ENCODE assay signal across 9 cellular contexts in genomic region chr9:130128782-130129424, GRCh38. TPM values are rescaled to one million over a fixed set of nuclear protein-coding genes. Genes with fewer than 3 reads are reported as not detected.
A peak's percentile ranks its signal among the peaks of the same experiment; 100 is the strongest.
DNase-seq lines count a peak whose midpoint lies in the region; ATAC-seq and TF ChIP-seq lines count a peak whose summit lies in the region.
"Had no signal": no experiment of that assay in that cellular context is flagged by ENCODE, and none has a peak within 500 bp of the region (broad histone marks: within the 10 kb centered on the region; RNA-seq: fewer than 3 reads in every experiment).

No MANE protein-coding gene starts in this region.

- H3K27me3 ChIP-seq in Loucy (ENCODE audit: insufficient read depth, low read length, poor library complexity, severe bottlenecking) (no peaks in the 10 kb centered on the region), tibial artery (no peaks in the 10 kb centered on the region)

- no peaks in the 10 kb centered on the region for H4K20me1 ChIP-seq in Loucy (ENCODE audit: insufficient read depth, low read length, poor library complexity, severe bottlenecking)

- H3K4me1 Mint-ChIP-seq in activated CD4-positive, alpha-beta memory T cell treated with anti-CD3 and anti-CD28 coated beads, Interleukin-2, amount 10 ng/mL, durations not matched to agents 7 days and 5 days: peaks cover 54% of the 10 kb centered on the region
- H3K4me1 Mint-ChIP-seq in nephron progenitor cell: peaks cover 36% of the 10 kb centered on the region

- peaks cover 3% of the 10 kb centered on the region; the same call in 1 of the 2 replicates for H3F3A ChIP-seq in Loucy (ENCODE audit: low read depth)

- H3K36me3 Mint-ChIP-seq in activated CD4-positive, alpha-beta memory T cell treated with anti-CD3 and anti-CD28 coated beads, Interleukin-2, amount 10 ng/mL, durations not matched to agents 7 days and 5 days (ENCODE audit: low read depth): peaks cover 52% of the 10 kb centered on the region
- H3K36me3 Mint-ChIP-seq in nephron progenitor cell (ENCODE audit: low read depth): peaks cover 60% of the 10 kb centered on the region

- POLR2A ChIA-PET in activated CD4-positive, alpha-beta memory T cell treated with anti-CD3 and anti-CD28 coated beads, Interleukin-2, amount 10 ng/mL, durations not matched to agents 7 days and 5 days (lab: Charles Lee): interaction anchor here (0.8 to 2.3 kb wide), 19 partner anchors 9 to 417 kb away, joined by 3 to 11 read pairs (median 5); partner anchors contain the start of genes FNBP1 and TOR1A

- CTCF ChIA-PET in activated CD4-positive, alpha-beta memory T cell treated with anti-CD3 and anti-CD28 coated beads, Interleukin-2, amount 10 ng/mL, durations not matched to agents 7 days and 5 days (lab: Charles Lee): interaction anchor here (0.6 to 2.9 kb wide), 9 partner anchors 15 to 289 kb away, joined by 3 to 12 read pairs (median 6); no protein-coding TSS in a partner anchor

- H3K79me2 ChIP-seq in Loucy (ENCODE audit: insufficient read depth, low read length): no peaks in the 10 kb centered on the region
- H3K79me2 ChIP-seq: parathyroid adenoma had no signal

- H3K4me3 ChIP-seq in Loucy (ENCODE audit: low read length, poor library complexity, severe bottlenecking): peak overlapping the region; percentile 26
- no peak overlapping the region for H3K4me3 ChIP-seq in epithelial cell of esophagus (ENCODE audit: low read length)
- H3K4me3 ChIP-seq in tibial artery: no peak overlapping the region

- H3K27ac ChIP-seq in tibial artery: peak overlapping the region; percentile 2 to 18
- H3K27ac ChIP-seq: parathyroid adenoma had no signal

- H3K9me3 ChIP-seq in Loucy (ENCODE audit: insufficient read depth, low read depth, low read length): no peaks in the 10 kb centered on the region
- no peaks in the 10 kb centered on the region for H3K9me3 ChIP-seq in tibial artery

- H3K9me2 ChIP-seq in Loucy (replicated peaks; ENCODE audit: low read depth, low read length): no peaks in the 10 kb centered on the region

- no peak for TF ChIP-seq CTCF in Loucy (conservative IDR thresholded peaks at IDR 0.05; ENCODE audit: low read length)
- TF ChIP-seq CTCF in epithelial cell of esophagus (IDR thresholded peaks at IDR 0.05; ENCODE audit: insufficient read depth, low read depth, low read length, missing control alignments): no peak
- TF ChIP-seq CTCF in nephron progenitor cell (IDR thresholded peaks at IDR 0.05): no peak
- TF ChIP-seq CTCF in tibial artery (IDR thresholded peaks at IDR 0.05): no peak

- peak overlapping the region; percentile 67 for H3K4me3 Mint-ChIP-seq in activated CD4-positive, alpha-beta memory T cell treated with anti-CD3 and anti-CD28 coated beads, Interleukin-2, amount 10 ng/mL, durations not matched to agents 7 days and 5 days
- H3K4me3 Mint-ChIP-seq in nephron progenitor cell: no peak overlapping the region

- H3K9me3 Mint-ChIP-seq in activated CD4-positive, alpha-beta memory T cell treated with anti-CD3 and anti-CD28 coated beads, Interleukin-2, amount 10 ng/mL, durations not matched to agents 7 days and 5 days: no peaks in the 10 kb centered on the region
- H3K9me3 Mint-ChIP-seq in nephron progenitor cell: no peaks in the 10 kb centered on the region

- H3K4me2 ChIP-seq in Loucy (ENCODE audit: low read depth, low read length, poor library complexity, severe bottlenecking): peak overlapping the region; percentile 75

- H3K9ac ChIP-seq in Loucy (ENCODE audit: low read depth, low read length, poor library complexity, severe bottlenecking): peak overlapping the region; percentile 38
- H3K9ac ChIP-seq: parathyroid adenoma had no signal

- DNase-seq in AG20443 (ENCODE audit: low spot score) (peak; percentile 43), epithelial cell of esophagus (ENCODE audit: low read depth) (peak; percentile 64), nephron progenitor cell (no peak), tibial artery (peak in 1 of 2 donors; percentile 65), SHP77 (lab: John Stamatoyannopoulos, UW) (no peak)
- DNase-seq in activated CD4-positive, alpha-beta memory T cell treated with anti-CD3 and anti-CD28 coated beads, Interleukin-2, amount 10 ng/mL, durations not matched to agents 7 days and 5 days: peak; percentile 64

- H3K4me1 ChIP-seq in Loucy (ENCODE audit: insufficient read depth, low read length, poor library complexity, severe bottlenecking): peaks cover 25% of the 10 kb centered on the region
- no peaks in the 10 kb centered on the region for H3K4me1 ChIP-seq in tibial artery
- H3K4me1 ChIP-seq: parathyroid adenoma had no signal

- no peaks in the 10 kb centered on the region for H3K27me3 Mint-ChIP-seq in activated CD4-positive, alpha-beta memory T cell treated with anti-CD3 and anti-CD28 coated beads, Interleukin-2, amount 10 ng/mL, durations not matched to agents 7 days and 5 days
- H3K27me3 Mint-ChIP-seq in nephron progenitor cell (ENCODE audit: low read depth, poor library complexity): no peaks in the 10 kb centered on the region

- peak overlapping the region; percentile 100 for H3K27ac Mint-ChIP-seq in activated CD4-positive, alpha-beta memory T cell treated with anti-CD3 and anti-CD28 coated beads, Interleukin-2, amount 10 ng/mL, durations not matched to agents 7 days and 5 days
- peak overlapping the region; percentile 85 for H3K27ac Mint-ChIP-seq in nephron progenitor cell

- intact Hi-C loops in tibial artery (cut with DNase I; ENCODE audit: low total_unique reads): no loop called here

- H3K36me3 ChIP-seq in Loucy (ENCODE audit: insufficient read depth, low read length) (no peaks in the 10 kb centered on the region), tibial artery (peaks cover 33 to 87% (median 69%) of the 10 kb centered on the region in 3 donors)

- H2AFZ ChIP-seq in Loucy (ENCODE audit: low read length): no peak overlapping the region
- H2AFZ ChIP-seq: parathyroid adenoma had no signal

- peak; percentile 40 for ATAC-seq in GM21367 (IDR thresholded peaks at IDR 0.05; ENCODE audit: unreplicated experiment)

RNA-seq across cellular contexts. Expression of gene NCS1, which starts 43.3 kb away (rescaled TPM):
- 1 to 10 TPM; 2.8 to 3.1 TPM for total RNA-seq in activated CD4-positive, alpha-beta memory T cell treated with anti-CD3 and anti-CD28 coated beads, Interleukin-2, amount 10 ng/mL, durations not matched to agents 7 days and 5 days

Comparison
In these comparisons a context has a peak if more than half of its experiments do, and no peak if none do; other contexts are left out.
1. DNase-seq: peak in AG20443 (single experiment), activated CD4-positive, alpha-beta memory T cell treated with anti-CD3 and anti-CD28 coated beads, Interleukin-2, amount 10 ng/mL, durations not matched to agents 7 days and 5 days (single experiment) and epithelial cell of esophagus (single experiment); none in nephron progenitor cell (single experiment) and SHP77 (0 of 2).